Comparison of ENCODE assay signal across 22 cellular contexts in genomic region chr5:36029914-36030313, GRCh38.
DNase-seq lines count a peak whose midpoint lies in the region; ATAC-seq and TF ChIP-seq lines count a peak whose summit lies in the region.
"Had no signal": no experiment of that assay in that cellular context is flagged by ENCODE, and none has a peak within 500 bp of the region (broad histone marks: within the 10 kb centered on the region; RNA-seq: fewer than 3 reads in every experiment).

No MANE protein-coding gene starts in this region.

- no peak overlapping the region for H2AFZ ChIP-seq in DND-41 (ENCODE audit: low read depth, low read length)

- H3K4me1 ChIP-seq in DND-41 (ENCODE audit: insufficient read depth, low read length) = peaks cover 10% of the 10 kb centered on the region; the same call in 1 of the 2 replicates
- H3K4me1 ChIP-seq: upper lobe of right lung had no signal

- TF ChIP-seq POLR2A in GM18505 (IDR thresholded peaks at IDR 0.05; ENCODE audit: borderline replicate concordance, extremely low read depth, insufficient read depth, insufficient read length) = no peak

- peak overlapping the region; percentile 17; the same call in 1 of the 2 replicates for H3K27ac ChIP-seq in DND-41 (ENCODE audit: low read length)
- H3K27ac ChIP-seq: upper lobe of right lung had no signal

- no peak overlapping the region for H3K4me3 ChIP-seq in DND-41 (ENCODE audit: low read depth in 1 of 2, low read length in 2 of 2)
- H3K4me3 ChIP-seq: MG63, mucosa of descending colon, upper lobe of right lung had no signal

- no peaks in the 10 kb centered on the region for H4K20me1 ChIP-seq in DND-41 (ENCODE audit: insufficient read depth, low read length)

- no peaks in the 10 kb centered on the region for H3K79me2 ChIP-seq in DND-41 (ENCODE audit: insufficient read depth, low read length)

- H3K4me2 ChIP-seq in DND-41 (ENCODE audit: insufficient read depth, low read length) = no peak overlapping the region

- ATAC-seq in DND-41 (ENCODE audit: insufficient read depth, low read depth) (no peak), GM18505 (IDR thresholded peaks at IDR 0.05; ENCODE audit: unreplicated experiment) (no peak)
- ATAC-seq: mucosa of descending colon, upper lobe of right lung had no signal

- no peaks in the 10 kb centered on the region for H3K9me3 ChIP-seq in DND-41 (ENCODE audit: insufficient read depth, low read length, severe bottlenecking)
- H3K9me3 ChIP-seq: MG63, mucosa of descending colon, upper lobe of right lung had no signal

- TF ChIP-seq CTCF in DND-41 (IDR thresholded peaks at IDR 0.05; ENCODE audit: borderline replicate concordance, extremely low read depth, low read length, poor library complexity, severe bottlenecking) = no peak

- no peak for DNase-seq in DND-41
- DNase-seq in anterior cingulate cortex (lab: John Stamatoyannopoulos, UW) = peak in 40 of 58 donors; percentile 1 to 80 (median 26)
- peak in 26 of 51 donors; percentile 3 to 70 (median 34) for DNase-seq in hypothalamus (lab: John Stamatoyannopoulos, UW)
- peak; percentile 84 for DNase-seq in superior temporal gyrus (ENCODE audit: extremely low spot score)
- no peak for DNase-seq in NCI-H2081 (lab: John Stamatoyannopoulos, UW)
- DNase-seq in NCI-H2107 (lab: John Stamatoyannopoulos, UW) = no peak
- DNase-seq: activated CD4-positive, alpha-beta T cell treated with anti-CD3 and anti-CD28 coated beads for 48 hours; activated effector memory CD4-positive, alpha-beta T cell treated with anti-CD3 and anti-CD28 coated beads, Interleukin-2, amount 50 U/mL, for 16 hours; activated naive CD8-positive, alpha-beta T cell treated with anti-CD3 and anti-CD28 coated beads, Interleukin-2, amount 10 ng/mL, durations not matched to agents 7 days and 5 days; activated T-cell treated with anti-CD3 and anti-CD28 coated beads, Interleukin-2, amount 50 U/mL, for 1 hour; CD8-positive, alpha-beta memory T cell; central memory CD4-positive, alpha-beta T cell; GF-D8; H9; MG63; mucosa of descending colon; NCI-H2081 treated with DMSO at 0.1 percent for 48 hours; NCI-H446; OCI-M1; stimulated activated CD4-positive, alpha-beta T cell treated with anti-CD3 and anti-CD28 coated beads, Interleukin-2, amount 100 ng/mL, for 48 hours; upper lobe of right lung had no signal

- no peaks in the 10 kb centered on the region for H3K27me3 ChIP-seq in DND-41 (ENCODE audit: insufficient read depth, low read length, poor library complexity)
- H3K27me3 ChIP-seq: upper lobe of right lung had no signal

- no peak overlapping the region for H3K9ac ChIP-seq in DND-41 (ENCODE audit: low read depth, low read length)

- H3K36me3 ChIP-seq in DND-41 (ENCODE audit: insufficient read depth, low read length) = no peaks in the 10 kb centered on the region
- H3K36me3 ChIP-seq: MG63, upper lobe of right lung had no signal

Comparison
In these comparisons a context has a peak if more than half of its experiments do, and no peak if none do; other contexts are left out.
1. DNase-seq: peak in anterior cingulate cortex (40 of 58), hypothalamus (26 of 51) and superior temporal gyrus (single experiment); none in DND-41 (single experiment), NCI-H2081 (0 of 2) and NCI-H2107 (single experiment).